ENCODE assay signal across 1 cellular context in the genomic region with DNA sequence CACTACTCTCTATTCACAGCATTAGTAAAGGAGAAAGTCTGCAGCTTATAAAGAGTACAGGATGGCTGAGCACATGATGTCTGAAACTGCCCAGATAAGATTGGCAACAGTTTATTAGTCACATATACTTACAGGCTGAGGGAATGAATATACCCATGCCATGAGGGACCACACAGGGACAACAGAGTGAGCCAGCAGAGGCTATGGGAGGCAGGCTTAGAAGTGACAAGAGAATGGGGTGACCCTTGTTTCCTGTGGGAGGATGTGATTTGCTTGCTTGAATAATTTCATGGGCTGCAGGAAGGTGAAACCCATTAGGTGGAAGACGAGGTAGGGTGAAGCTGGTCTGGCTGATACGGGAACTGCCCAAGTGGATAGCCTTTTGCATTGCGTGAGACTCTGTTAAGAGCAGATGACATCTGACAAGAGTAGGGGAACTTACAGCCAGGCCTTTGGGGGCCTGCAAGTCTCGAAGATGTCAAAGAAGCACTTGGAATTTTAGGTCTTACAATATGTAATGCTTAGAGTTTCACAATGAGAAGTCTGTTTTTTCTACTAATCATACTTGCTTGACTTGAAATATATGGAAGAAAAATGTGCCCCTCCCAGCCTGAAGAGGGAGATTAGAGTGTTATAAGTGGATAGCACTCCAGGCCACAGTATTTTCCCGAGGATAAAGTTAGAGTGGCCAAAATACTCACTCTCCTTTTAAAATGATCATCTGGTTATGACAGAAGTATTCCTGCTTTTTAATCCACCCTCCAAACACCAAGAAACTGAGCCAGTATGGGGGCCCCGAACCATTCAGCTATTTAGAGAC.
TF ChIP-seq lines count a peak whose summit lies in the region.

No MANE protein-coding gene starts in this region.

TF ChIP-seq in IMR-90, 13 proteins besides CTCF, POLR2A, EP300 and RAD21 (continued from another document):
- TF ChIP-seq, protein P1, sequence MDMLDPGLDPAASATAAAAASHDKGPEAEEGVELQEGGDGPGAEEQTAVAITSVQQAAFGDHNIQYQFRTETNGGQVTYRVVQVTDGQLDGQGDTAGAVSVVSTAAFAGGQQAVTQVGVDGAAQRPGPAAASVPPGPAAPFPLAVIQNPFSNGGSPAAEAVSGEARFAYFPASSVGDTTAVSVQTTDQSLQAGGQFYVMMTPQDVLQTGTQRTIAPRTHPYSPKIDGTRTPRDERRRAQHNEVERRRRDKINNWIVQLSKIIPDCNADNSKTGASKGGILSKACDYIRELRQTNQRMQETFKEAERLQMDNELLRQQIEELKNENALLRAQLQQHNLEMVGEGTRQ (IDR thresholded peaks at IDR 0.05; ENCODE audit: low read depth, low read length), result no peak
- no peak for TF ChIP-seq FOS (IDR thresholded peaks at IDR 0.05; ENCODE audit: low read depth, low read length)
- no peak for TF ChIP-seq NFE2L2 (IDR thresholded peaks at IDR 0.05; ENCODE audit: low read depth, low read length)
